ENCODE assay signal across 22 cellular contexts in the genomic region with DNA sequence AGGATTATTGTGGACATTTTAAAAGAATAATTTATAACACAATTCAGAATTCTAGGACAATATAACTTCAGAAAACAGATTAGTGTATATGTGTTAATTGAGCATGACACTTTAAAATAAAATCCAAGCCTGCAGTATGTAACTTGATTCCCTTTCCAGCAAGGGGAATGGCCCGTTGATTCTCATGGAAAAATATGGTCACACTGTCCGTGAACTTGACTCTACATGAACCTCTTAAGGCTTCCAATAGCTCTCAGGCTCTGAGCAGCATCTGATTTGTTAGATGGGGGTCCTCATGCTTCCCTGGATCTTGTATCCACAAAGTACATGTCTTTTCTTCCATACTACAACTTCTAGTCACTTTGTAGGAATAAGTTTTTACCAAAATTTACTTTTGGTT.
"Had no signal": no experiment of that assay in that cellular context is flagged by ENCODE, and none has a peak within 500 bp of the region (broad histone marks: within the 10 kb centered on the region; RNA-seq: fewer than 3 reads in every experiment).

No MANE protein-coding gene starts in this region.

- H3K36me3 Mint-ChIP-seq: activated CD8-positive, alpha-beta memory T cell treated with anti-CD3 and anti-CD28 coated beads, Interleukin-2, amount 10 ng/mL, durations not matched to agents 7 days and 5 days had no signal

- H3K9me3 ChIP-seq: adrenal gland, esophagus squamous epithelium, gastroesophageal sphincter, left lung, mucosa of descending colon, spleen, testis, upper lobe of right lung had no signal

- DNase-seq: activated CD4-positive, alpha-beta T cell treated with anti-CD3 and anti-CD28 coated beads, Interleukin-2, amount 50 U/mL, for 48 hours; activated CD4-positive, CD25-positive, alpha-beta regulatory T cell treated with anti-CD3 and anti-CD28 coated beads, Interleukin-2, amount 50 U/mL, for 72 hours; activated CD8-positive, alpha-beta memory T cell treated with anti-CD3 and anti-CD28 coated beads, Interleukin-2, amount 10 ng/mL, durations not matched to agents 7 days and 5 days; activated naive CD4-positive, alpha-beta T cell treated with anti-CD3 and anti-CD28 coated beads, Interleukin-2, amount 50 U/mL, for 16 hours; activated T-cell treated with anti-CD3 and anti-CD28 coated beads, Interleukin-2, amount 50 U/mL, for 24 hours; adrenal gland; esophagus squamous epithelium; heart right ventricle; islet precursor cell; left lung; mammary epithelial cell; mucosa of descending colon; naive thymus-derived CD8-positive, alpha-beta T cell; right cardiac atrium; spleen; stimulated activated naive CD8-positive, alpha-beta T cell treated with anti-CD3 and anti-CD28 coated beads, Interleukin-15, amount 100 ng/mL, for 72 hours; testis; upper lobe of right lung had no signal

- H3K27me3 ChIP-seq: adrenal gland, cardiac muscle cell, esophagus squamous epithelium, gastroesophageal sphincter, heart right ventricle, left lung, testis, upper lobe of right lung had no signal

- H3K27ac ChIP-seq: adrenal gland, cardiac muscle cell, esophagus squamous epithelium, gastroesophageal sphincter, heart right ventricle, left lung, spleen, testis, upper lobe of right lung had no signal

- H3K4me3 ChIP-seq: adrenal gland, cardiac muscle cell, esophagus squamous epithelium, gastroesophageal sphincter, heart right ventricle, left lung, mucosa of descending colon, spleen, testis, upper lobe of right lung had no signal

- H3K27ac Mint-ChIP-seq: activated CD8-positive, alpha-beta memory T cell treated with anti-CD3 and anti-CD28 coated beads, Interleukin-2, amount 10 ng/mL, durations not matched to agents 7 days and 5 days; activated T-cell treated with anti-CD3 and anti-CD28 coated beads, Interleukin-2, amount 50 U/mL, for 24 hours; naive thymus-derived CD8-positive, alpha-beta T cell; progenitor cell of endocrine pancreas; stimulated activated naive CD8-positive, alpha-beta T cell treated with anti-CD3 and anti-CD28 coated beads, Interleukin-15, amount 100 ng/mL, for 72 hours; T-helper 2 cell treated with Interferon-gamma antibody and Interleukin-4, amounts not matched to agents 5 μg/mL and 100 μg/mL, for 36 hours had no signal

- H3K4me1 Mint-ChIP-seq: activated CD8-positive, alpha-beta memory T cell treated with anti-CD3 and anti-CD28 coated beads, Interleukin-2, amount 10 ng/mL, durations not matched to agents 7 days and 5 days; naive thymus-derived CD8-positive, alpha-beta T cell; stimulated activated naive CD8-positive, alpha-beta T cell treated with anti-CD3 and anti-CD28 coated beads, Interleukin-15, amount 100 ng/mL, for 72 hours had no signal

- ATAC-seq: activated CD8-positive, alpha-beta memory T cell treated with anti-CD3 and anti-CD28 coated beads, Interleukin-2, amount 10 ng/mL, durations not matched to agents 7 days and 5 days; gastroesophageal sphincter; heart right ventricle; left lung; mucosa of descending colon; naive thymus-derived CD8-positive, alpha-beta T cell; right cardiac atrium; stimulated activated naive CD8-positive, alpha-beta T cell treated with anti-CD3 and anti-CD28 coated beads, Interleukin-15, amount 100 ng/mL, for 72 hours; upper lobe of right lung had no signal

- H3K9me3 Mint-ChIP-seq: activated T-cell treated with anti-CD3 and anti-CD28 coated beads, Interleukin-2, amount 50 U/mL, for 24 hours; stimulated activated naive CD8-positive, alpha-beta T cell treated with anti-CD3 and anti-CD28 coated beads, Interleukin-15, amount 100 ng/mL, for 72 hours; T-helper 2 cell treated with Interferon-gamma antibody and Interleukin-4, amounts not matched to agents 5 μg/mL and 100 μg/mL, for 36 hours had no signal

- H3K4me1 ChIP-seq: adrenal gland, gastroesophageal sphincter, heart right ventricle, left lung, spleen, testis, upper lobe of right lung had no signal

- H3K4me3 Mint-ChIP-seq: activated CD8-positive, alpha-beta memory T cell treated with anti-CD3 and anti-CD28 coated beads, Interleukin-2, amount 10 ng/mL, durations not matched to agents 7 days and 5 days; activated T-cell treated with anti-CD3 and anti-CD28 coated beads, Interleukin-2, amount 50 U/mL, for 24 hours; naive thymus-derived CD8-positive, alpha-beta T cell; stimulated activated naive CD8-positive, alpha-beta T cell treated with anti-CD3 and anti-CD28 coated beads, Interleukin-15, amount 100 ng/mL, for 72 hours; T-helper 2 cell treated with Interferon-gamma antibody and Interleukin-4, amounts not matched to agents 5 μg/mL and 100 μg/mL, for 36 hours had no signal

- H3K36me3 ChIP-seq: adrenal gland, cardiac muscle cell, esophagus squamous epithelium, gastroesophageal sphincter, heart right ventricle, left lung, spleen, upper lobe of right lung had no signal
